ENCODE assay signal across 12 cellular contexts in the genomic region with DNA sequence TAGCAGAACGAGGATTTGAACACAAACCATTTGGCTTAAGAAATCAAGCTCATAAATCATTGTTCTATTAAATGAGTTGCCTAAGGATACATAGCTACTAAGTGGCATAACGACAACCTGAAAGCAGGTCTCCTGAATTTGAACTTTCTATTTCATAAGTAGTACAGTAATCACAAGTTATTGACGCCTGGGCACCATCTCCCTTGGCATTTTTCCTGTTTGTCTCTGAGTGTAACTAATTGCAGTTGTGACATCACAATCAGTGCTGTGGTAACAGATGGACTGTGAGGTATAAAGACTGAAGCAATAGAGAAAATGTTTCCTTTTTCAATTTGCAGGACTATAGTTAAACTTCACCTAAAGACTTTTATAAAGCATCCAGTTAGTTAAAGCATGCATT.
"Had no signal": no experiment of that assay in that cellular context is flagged by ENCODE, and none has a peak within 500 bp of the region (broad histone marks: within the 10 kb centered on the region; RNA-seq: fewer than 3 reads in every experiment).

No MANE protein-coding gene starts in this region.

- H3K9me3 ChIP-seq: colonic mucosa, heart right ventricle had no signal

- H3K27ac ChIP-seq: colonic mucosa, parathyroid adenoma had no signal

- DNase-seq: activated CD4-positive, alpha-beta T cell treated with anti-CD3 and anti-CD28 coated beads, Interleukin-2, amount 50 U/mL, for 1 hour; activated naive CD4-positive, alpha-beta T cell; activated T-cell treated with anti-CD3 and anti-CD28 coated beads for 4 hours; naive thymus-derived CD4-positive, alpha-beta T cell; retina; stimulated activated CD4-positive, alpha-beta T cell treated with anti-CD3 and anti-CD28 coated beads, Interleukin-15, amount 100 ng/mL, for 24 hours; stimulated activated CD4-positive, alpha-beta T cell treated with anti-CD3 and anti-CD28 coated beads, Interleukin-4, amount 100 ng/mL, for 1 hour; stimulated activated naive CD4-positive, alpha-beta T cell had no signal

- H3K4me3 ChIP-seq: colonic mucosa, heart right ventricle had no signal

- H3K4me1 ChIP-seq: colonic mucosa, parathyroid adenoma had no signal

- H3K27me3 ChIP-seq: colonic mucosa, heart right ventricle had no signal

- H3K36me3 ChIP-seq: colonic mucosa, heart right ventricle had no signal

- ATAC-seq: activated CD4-positive, CD25-positive, alpha-beta regulatory T cell treated with anti-CD3 and anti-CD28 coated beads, Interleukin-2, amount 50 U/mL, for 24 hours; naive thymus-derived CD4-positive, alpha-beta T cell had no signal
